ENCODE assay signal across 8 cellular contexts in genomic region chrX:136028383-136028984, GRCh38. TPM values are rescaled to one million over a fixed set of nuclear protein-coding genes. Genes with fewer than 3 reads are reported as not detected.
DNase-seq lines count a peak whose midpoint lies in the region; ATAC-seq, FAIRE-seq and TF ChIP-seq lines count a peak whose summit lies in the region.

No MANE protein-coding gene starts in this region.

- H3K27me3 ChIP-seq in Karpas-422 (ENCODE audit: low read length) (no peaks in the 10 kb centered on the region), osteoblast (ENCODE audit: insufficient read depth, low read length) (no peaks in the 10 kb centered on the region)

- H3K9me2 ChIP-seq in Karpas-422 (replicated peaks; ENCODE audit: insufficient read depth, low read length), result no peaks in the 10 kb centered on the region

- H3K4me1 ChIP-seq in Karpas-422 (ENCODE audit: low read length) (no peaks in the 10 kb centered on the region), osteoblast (ENCODE audit: insufficient read depth, low read length) (peaks cover 16% of the 10 kb centered on the region)

- no peak overlapping the region for H3K9ac ChIP-seq in Karpas-422 (ENCODE audit: low read length)

- DNase-seq in AG09309 (ENCODE audit: low read depth), result peak; percentile 31
- DNase-seq in GM12891 (ENCODE audit: insufficient read length, low spot score), result no peak
- peak; percentile 83 for DNase-seq in Karpas-422
- DNase-seq in SK-N-DZ (ENCODE audit: low spot score), result peak; percentile 33
- DNase-seq in fibroblast of peridontal ligament (ENCODE audit: extremely low read depth), result peak; percentile 83
- DNase-seq in osteoblast (ENCODE audit: insufficient read length, low spot score, missing footprints), result no peak
- DNase-seq in posterior cingulate gyrus, result no peak

- H3K9me3 ChIP-seq in Karpas-422 (ENCODE audit: low read length), result no peaks in the 10 kb centered on the region
- H3K9me3 ChIP-seq in osteoblast (ENCODE audit: low read depth, low read length), result no peaks in the 10 kb centered on the region

- H3K36me3 ChIP-seq in Karpas-422 (ENCODE audit: insufficient read depth, low read length) (no peaks in the 10 kb centered on the region), osteoblast (ENCODE audit: insufficient read depth, low read length) (no peaks in the 10 kb centered on the region)

- no peak overlapping the region for H3K4me3 ChIP-seq in AG09309 (ENCODE audit: control insufficient read depth, low read depth, low read length)
- no peak overlapping the region for H3K4me3 ChIP-seq in Karpas-422 (ENCODE audit: low read length)
- H3K4me3 ChIP-seq in osteoblast (ENCODE audit: insufficient read depth, low read length), result no peak overlapping the region

- peak; percentile 84 for FAIRE-seq in GM12891 (lab: Jason Lieb, UNC)

- no peaks in the 10 kb centered on the region for H3K79me2 ChIP-seq in Karpas-422 (ENCODE audit: low read length)
- no peaks in the 10 kb centered on the region for H3K79me2 ChIP-seq in osteoblast (ENCODE audit: insufficient read depth, low read length)

- intact Hi-C loops in posterior cingulate gyrus (cut with DNase I), result loop anchor here (2.0 kb wide), 2 partner anchors 134 to 240 kb away; no protein-coding TSS in a partner anchor

- H3K4me2 ChIP-seq in Karpas-422 (ENCODE audit: low read depth, low read length, poor library complexity, severe bottlenecking) (no peak overlapping the region), osteoblast (ENCODE audit: insufficient read depth, low read length) (no peak overlapping the region)

- no peak overlapping the region for H2AFZ ChIP-seq in Karpas-422 (ENCODE audit: low read length)
- H2AFZ ChIP-seq in osteoblast (ENCODE audit: low read length), result no peak overlapping the region

- no peak for TF ChIP-seq POLR2A in GM12891 (IDR thresholded peaks at IDR 0.05; ENCODE audit: low read depth, low read length)

- no peak for ATAC-seq in HG02981 (IDR thresholded peaks at IDR 0.05; ENCODE audit: unreplicated experiment)

- TF ChIP-seq CTCF in AG09309 (IDR thresholded peaks at IDR 0.05; ENCODE audit: control insufficient read depth, insufficient read depth, low read depth, low read length, missing control alignments) (peak; percentile 49), osteoblast (IDR thresholded peaks at IDR 0.05; ENCODE audit: extremely low read depth, low read depth, low read length) (peak; percentile 73)

- H4K20me1 ChIP-seq in Karpas-422 (ENCODE audit: insufficient read depth, low read depth, low read length) (no peaks in the 10 kb centered on the region), osteoblast (ENCODE audit: insufficient read depth, low read length) (no peaks in the 10 kb centered on the region)

- H3K27ac ChIP-seq in Karpas-422 (ENCODE audit: low read length) (no peak overlapping the region), osteoblast (ENCODE audit: low read depth, low read length) (no peak overlapping the region)

TF ChIP-seq in GM12891, 5 proteins besides CTCF, POLR2A, EP300 and RAD21:
- no peak for TF ChIP-seq SPI1 (IDR thresholded peaks at IDR 0.05; ENCODE audit: low read depth, low read length)

RNA-seq across cellular contexts. Expression of gene SLC9A6, which starts 43.2 kb away (rescaled TPM):
- 2.8 TPM for polyA plus RNA-seq in GM12891 (2012; ENCODE audit: low read depth, missing spikeins)
- 10.0 and 18.3 TPM in 2 replicates for total RNA-seq in Karpas-422 (2014; rRNA removed; shearing (Covaris generic); ENCODE audit: low replicate concordance)
- polyA plus RNA-seq in SK-N-DZ (2014; cell fraction: cytosol; rRNA removed), result 9.7 and 11.9 TPM in 2 replicates
- polyA plus RNA-seq in SK-N-DZ (2014; cell fraction: nucleus; rRNA removed), result 6.9 and 7.3 TPM in 2 replicates
- total RNA-seq in osteoblast, result 19.4 and 21.0 TPM in 2 replicates

RNA-seq across cellular contexts. Expression of gene MMGT1, which starts 54.7 kb away (rescaled TPM):
- 6.5 TPM for polyA plus RNA-seq in GM12891 (2012; ENCODE audit: low read depth, missing spikeins)
- 9.1 and 25.6 TPM in 2 replicates for total RNA-seq in Karpas-422 (2014; rRNA removed; shearing (Covaris generic); ENCODE audit: low replicate concordance)
- 19.6 and 20.1 TPM in 2 replicates for polyA plus RNA-seq in SK-N-DZ (2014; cell fraction: cytosol; rRNA removed)
- polyA plus RNA-seq in SK-N-DZ (2014; cell fraction: nucleus; rRNA removed), result 6.0 and 8.1 TPM in 2 replicates
- 25.0 and 26.5 TPM in 2 replicates for total RNA-seq in osteoblast

Comparison
In these comparisons a context has a peak if more than half of its experiments do, and no peak if none do; other contexts are left out.
1. DNase-seq: peak in AG09309 (single experiment), Karpas-422 (single experiment), SK-N-DZ (single experiment) and fibroblast of peridontal ligament (single experiment); none in GM12891 (single experiment), osteoblast (single experiment) and posterior cingulate gyrus (0 of 10).